Comparison of ENCODE assay signal across 8 cellular contexts in genomic region chr1:157170677-157171515, GRCh38. TPM values are rescaled to one million over a fixed set of nuclear protein-coding genes. Genes with fewer than 3 reads are reported as not detected.
DNase-seq lines count a peak whose midpoint lies in the region; ATAC-seq and TF ChIP-seq lines count a peak whose summit lies in the region.

No MANE protein-coding gene starts in this region.

- H2AFZ ChIP-seq in GM23338 (peak overlapping the region; percentile 80; the same call in 1 of the 2 replicates), OCI-LY1 (ENCODE audit: low read length) (no peak overlapping the region)

- peak; percentile 73 for DNase-seq in COLO668 (lab: John Stamatoyannopoulos, UW; ENCODE audit: unreplicated experiment)
- DNase-seq in GM23338 (ENCODE audit: low spot score) = peak; percentile 87
- DNase-seq in activated naive CD4-positive, alpha-beta T cell treated with anti-CD3 and anti-CD28 coated beads, Interleukin-2, amount 50 U/mL, for 16 hours = peak; percentile 39
- DNase-seq in left lung = no peak

- H3K36me3 Mint-ChIP-seq in GM23338 (ENCODE audit: low read depth) = no peaks in the 10 kb centered on the region

- H3K36me3 ChIP-seq in GM23338 (ENCODE audit: insufficient read depth) (no peaks in the 10 kb centered on the region), OCI-LY1 (ENCODE audit: insufficient read depth, low read length) (no peaks in the 10 kb centered on the region), left lung (no peaks in the 10 kb centered on the region)

- intact Hi-C loops in left lung (cut with DNase I) = no loop called here

- no peak overlapping the region for H3K9ac ChIP-seq in OCI-LY1 (ENCODE audit: low read length)

- H3K27me3 Mint-ChIP-seq in GM23338 (ENCODE audit: insufficient read depth, low read depth, poor library complexity) = peaks cover 10% of the 10 kb centered on the region

- H3F3A ChIP-seq in GM23338 (replicated peaks; ENCODE audit: low read depth) (no peaks in the 10 kb centered on the region; the same call in 1 of the 2 replicates), OCI-LY1 (ENCODE audit: insufficient read depth, low read length) (no peaks in the 10 kb centered on the region)

- H3K27me3 ChIP-seq in GM23338 (ENCODE audit: insufficient read depth) = no peaks in the 10 kb centered on the region
- no peaks in the 10 kb centered on the region; the same call in 1 of the 2 replicates for H3K27me3 ChIP-seq in OCI-LY1 (ENCODE audit: insufficient read depth, low read length)
- no peaks in the 10 kb centered on the region for H3K27me3 ChIP-seq in left lung

- H3K4me3 Mint-ChIP-seq in GM23338 = no peak overlapping the region

- H3K9me3 ChIP-seq in OCI-LY1 (ENCODE audit: low read length) (no peaks in the 10 kb centered on the region), left lung (no peaks in the 10 kb centered on the region)

- H3K9me3 Mint-ChIP-seq in GM23338 = no peaks in the 10 kb centered on the region

- no peak overlapping the region for H3K27ac Mint-ChIP-seq in GM23338

- no peak overlapping the region for H3K27ac ChIP-seq in GM23338 (ENCODE audit: low read depth)
- no peak overlapping the region for H3K27ac ChIP-seq in OCI-LY1 (ENCODE audit: low read depth, low read length, poor library complexity, severe bottlenecking)
- H3K27ac ChIP-seq in left lung = no peak overlapping the region

- H3K4me2 ChIP-seq in GM23338 (no peak overlapping the region), OCI-LY1 (ENCODE audit: low read length) (no peak overlapping the region)

- H3K4me1 Mint-ChIP-seq in GM23338 = peaks cover 8% of the 10 kb centered on the region; the same call in 1 of the 3 replicates

- TF ChIP-seq CTCF in GM23338 (conservative IDR thresholded peaks at IDR 0.05; ENCODE audit: low read depth in 2 of 2) = peak; percentile 72 to 76
- TF ChIP-seq CTCF in OCI-LY1 (IDR thresholded peaks at IDR 0.05; ENCODE audit: low read length) = peak; percentile 69
- peak in 1 of 2 donors; percentile 31 for TF ChIP-seq CTCF in left lung (IDR thresholded peaks at IDR 0.05)

- H4K20me1 ChIP-seq in GM23338 (replicated peaks; ENCODE audit: insufficient read depth) (no peaks in the 10 kb centered on the region), OCI-LY1 (ENCODE audit: insufficient read depth, low read length) (no peaks in the 10 kb centered on the region)

- H3K9me2 ChIP-seq in GM23338 (ENCODE audit: insufficient read depth) = no peaks in the 10 kb centered on the region
- no peaks in the 10 kb centered on the region for H3K9me2 ChIP-seq in OCI-LY1 (ENCODE audit: low read depth, low read length)

- no peaks in the 10 kb centered on the region for H3K79me2 ChIP-seq in GM23338 (replicated peaks; ENCODE audit: insufficient read depth)
- H3K79me2 ChIP-seq in OCI-LY1 (ENCODE audit: insufficient read depth, low read length) = no peaks in the 10 kb centered on the region

- ATAC-seq in GM23338 (peak; percentile 46), left lung (peak; percentile 34), GM21825 (IDR thresholded peaks at IDR 0.05; ENCODE audit: unreplicated experiment) (no peak), HG03439 (IDR thresholded peaks at IDR 0.05; ENCODE audit: unreplicated experiment) (no peak), GM18861 (IDR thresholded peaks at IDR 0.05; ENCODE audit: unreplicated experiment) (no peak)

- H3K4me3 ChIP-seq in GM23338 = no peak overlapping the region
- H3K4me3 ChIP-seq in OCI-LY1 (ENCODE audit: low read depth, low read length, poor library complexity, severe bottlenecking) = no peak overlapping the region
- no peak overlapping the region for H3K4me3 ChIP-seq in left lung

- H3K4me1 ChIP-seq in GM23338 (ENCODE audit: insufficient read depth) (no peaks in the 10 kb centered on the region), OCI-LY1 (ENCODE audit: insufficient read depth, low read length, severe bottlenecking) (no peaks in the 10 kb centered on the region), left lung (no peaks in the 10 kb centered on the region)

TF ChIP-seq in GM23338, 12 proteins besides CTCF, POLR2A, EP300 and RAD21:
- TF ChIP-seq ZNF114 (CRISPR knock-in tag; IDR thresholded peaks at IDR 0.05) (0 out of 2 replicates have a peak, but pooled peaks have one; percentile 29), ZNF462 (CRISPR knock-in tag; IDR thresholded peaks at IDR 0.05) (peak; percentile 50; the same call in 1 of the 2 replicates), CREB1 (CRISPR knock-in tag; IDR thresholded peaks at IDR 0.05; ENCODE audit: low read depth) (no peak), NANOG (IDR thresholded peaks at IDR 0.05; ENCODE audit: borderline replicate concordance) (no peak)

RNA-seq across cellular contexts. Expression of gene ETV3, which starts 32.7 kb away (rescaled TPM):
- total RNA-seq in GM23338 (2014; rRNA removed; shearing (Covaris generic)) = 11.9 and 19.6 TPM in 2 replicates
- polyA plus RNA-seq in GM23338 (2016; fragmentation: Nextera tagmentation; extraction: Ambion mirVana) = 7.6 and 8.1 TPM in 2 replicates
- total RNA-seq in left lung = 10 to 100 TPM; 23.3 to 26.3 TPM

Comparison
In these comparisons a context has a peak if more than half of its experiments do, and no peak if none do; other contexts are left out.
1. DNase-seq: peak in COLO668 (single experiment), GM23338 (single experiment) and activated naive CD4-positive, alpha-beta T cell treated with anti-CD3 and anti-CD28 coated beads, Interleukin-2, amount 50 U/mL, for 16 hours (single experiment); none in left lung (0 of 2).
2. ATAC-seq: peak in GM23338 (single experiment) and left lung (single experiment); none in GM21825 (single experiment), HG03439 (single experiment) and GM18861 (single experiment).